ENCODE assay signal across 8 cellular contexts in the genomic region with DNA sequence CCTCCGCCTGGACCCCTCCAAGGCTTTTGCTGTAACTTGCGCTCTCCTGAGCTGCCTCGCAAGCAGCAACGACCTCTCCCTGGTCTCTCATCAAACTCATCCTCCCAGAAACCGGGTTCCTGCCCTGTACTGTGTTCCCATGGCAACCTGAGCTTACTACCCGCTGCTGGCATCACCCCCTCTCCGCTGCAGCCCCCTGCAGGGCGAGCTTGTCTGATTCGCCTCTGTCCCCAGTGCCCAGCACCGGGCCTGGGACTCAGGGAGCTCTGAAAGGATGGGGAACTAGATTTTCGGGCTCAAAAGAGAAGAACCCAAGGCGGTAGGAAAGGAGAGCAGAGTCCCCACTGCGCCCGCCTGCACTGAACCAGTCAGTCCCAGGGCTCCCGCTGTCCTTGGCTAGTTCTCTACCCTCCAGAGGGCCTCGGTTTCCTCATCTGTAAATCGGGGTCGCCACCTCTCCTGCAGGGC. TPM values are rescaled to one million over a fixed set of nuclear protein-coding genes. Genes with fewer than 3 reads are reported as not detected.
DNase-seq lines count a peak whose midpoint lies in the region; ATAC-seq and TF ChIP-seq lines count a peak whose summit lies in the region.

No MANE protein-coding gene starts in this region.

- H3K27me3 Mint-ChIP-seq in chondrocyte (ENCODE audit: low read depth): no peaks in the 10 kb centered on the region
- H3K27me3 Mint-ChIP-seq in stimulated activated naive B cell treated with anti-CD40 and anti-IgM and Interleukin-4, amounts not matched to agents 10 μg/mL and 1 μg/mL and 100 μg/mL, for 72 hours: peaks cover 0 to 10% of the 10 kb centered on the region in 2 donors

- no peaks in the 10 kb centered on the region for H3K9me3 Mint-ChIP-seq in chondrocyte (ENCODE audit: low read depth)
- no peaks in the 10 kb centered on the region for H3K9me3 Mint-ChIP-seq in stimulated activated naive B cell treated with anti-CD40 and anti-IgM and Interleukin-4, amounts not matched to agents 10 μg/mL and 1 μg/mL and 100 μg/mL, for 72 hours

- H3K4me3 Mint-ChIP-seq in chondrocyte (ENCODE audit: unreplicated experiment): peak overlapping the region; percentile 94
- peak overlapping the region; percentile 90 to 91 for H3K4me3 Mint-ChIP-seq in stimulated activated naive B cell treated with anti-CD40 and anti-IgM and Interleukin-4, amounts not matched to agents 10 μg/mL and 1 μg/mL and 100 μg/mL, for 72 hours

- DNase-seq in stimulated activated CD4-positive, alpha-beta T cell treated with anti-CD3 and anti-CD28 coated beads, Interleukin-1b, Interleukin-23, amount 100 ng/mL, for 48 hours: peak; percentile 27
- DNase-seq in stimulated activated CD4-positive, alpha-beta T cell treated with anti-CD3 and anti-CD28 coated beads, Interleukin-12 subunit alpha, Interleukin-12 subunit beta, amount 100 ng/mL, for 4 hours: no peak
- DNase-seq in OCI-M1 (lab: John Stamatoyannopoulos, UW): peak; percentile 39
- no peak for DNase-seq in chondrocyte (ENCODE audit: low spot score)
- DNase-seq in kidney glomerular epithelial cell (lab: John Stamatoyannopoulos, UW): peak; percentile 38
- no peak for DNase-seq in stimulated activated naive B cell treated with anti-CD40 and anti-IgM and Interleukin-4, amounts not matched to agents 10 μg/mL and 1 μg/mL and 100 μg/mL, for 72 hours
- DNase-seq in cortex of kidney (lab: John Stamatoyannopoulos, UW): no peak

- peaks cover 52% of the 10 kb centered on the region for H3K4me1 Mint-ChIP-seq in chondrocyte (ENCODE audit: low read depth)
- H3K4me1 Mint-ChIP-seq in stimulated activated naive B cell treated with anti-CD40 and anti-IgM and Interleukin-4, amounts not matched to agents 10 μg/mL and 1 μg/mL and 100 μg/mL, for 72 hours: peaks cover 38 to 48% of the 10 kb centered on the region in 2 donors

- ATAC-seq in HG02973 (IDR thresholded peaks at IDR 0.05; ENCODE audit: unreplicated experiment): peak; percentile 2
- ATAC-seq in stimulated activated naive B cell treated with anti-CD40 and anti-IgM and Interleukin-4, amounts not matched to agents 10 μg/mL and 1 μg/mL and 100 μg/mL, for 72 hours (replicated peaks): peak; percentile 12 to 20

- no peaks in the 10 kb centered on the region for H3K36me3 Mint-ChIP-seq in chondrocyte (ENCODE audit: low read depth)
- peaks cover 4 to 7% of the 10 kb centered on the region in 2 donors for H3K36me3 Mint-ChIP-seq in stimulated activated naive B cell treated with anti-CD40 and anti-IgM and Interleukin-4, amounts not matched to agents 10 μg/mL and 1 μg/mL and 100 μg/mL, for 72 hours

- no peak for TF ChIP-seq CTCF in chondrocyte (IDR thresholded peaks at IDR 0.05)

- H3K27ac Mint-ChIP-seq in chondrocyte (ENCODE audit: unreplicated experiment): peak overlapping the region; percentile 91
- H3K27ac Mint-ChIP-seq in stimulated activated naive B cell treated with anti-CD40 and anti-IgM and Interleukin-4, amounts not matched to agents 10 μg/mL and 1 μg/mL and 100 μg/mL, for 72 hours: peak overlapping the region; percentile 85

RNA-seq across cellular contexts. Expression of a gene that starts 0.5 kb away (rescaled TPM):
- 24.6 to 33.8 TPM (median 33.2 TPM) in 3 replicates for total RNA-seq in chondrocyte

RNA-seq across cellular contexts. Expression of a gene that starts 16.5 kb away (rescaled TPM):
- 10.9 to 12.8 TPM (median 12.6 TPM) in 3 replicates for total RNA-seq in chondrocyte

Comparison
In these comparisons a context has a peak if more than half of its experiments do, and no peak if none do; other contexts are left out.
1. DNase-seq: peak in stimulated activated CD4-positive, alpha-beta T cell treated with anti-CD3 and anti-CD28 coated beads, Interleukin-1b, Interleukin-23, amount 100 ng/mL, for 48 hours (single experiment), OCI-M1 (single experiment) and kidney glomerular epithelial cell (single experiment); none in stimulated activated CD4-positive, alpha-beta T cell treated with anti-CD3 and anti-CD28 coated beads, Interleukin-12 subunit alpha, Interleukin-12 subunit beta, amount 100 ng/mL, for 4 hours (single experiment), chondrocyte (single experiment), stimulated activated naive B cell treated with anti-CD40 and anti-IgM and Interleukin-4, amounts not matched to agents 10 μg/mL and 1 μg/mL and 100 μg/mL, for 72 hours (single experiment) and cortex of kidney (single experiment).